8 cellular contexts compared by ENCODE assay signal in genomic region chr9:77717608-77718297, GRCh38.
A peak's percentile ranks its signal among the peaks of the same experiment; 100 is the strongest.
DNase-seq lines count a peak whose midpoint lies in the region; ATAC-seq and TF ChIP-seq lines count a peak whose summit lies in the region.
"Not testable (repeated sequence)": the region's sequence is repeated elsewhere in the genome, so short reads cannot be mapped to it uniquely, and the experiment has no call there.

No MANE protein-coding gene starts in this region.

- no CpG with 5 or more reads among the region's 5 CpGs for WGBS in mesodermal cell (ENCODE audit: insufficient coverage in 2 of 2), 2 experiments

- H3K4me3 ChIP-seq in AG09309 (ENCODE audit: control insufficient read depth, low read depth, low read length); SJSA1; choroid plexus epithelial cell (ENCODE audit: low read depth, low read length); mesodermal cell (ENCODE audit: extremely low read depth, insufficient read depth, low read length, poor library complexity, severe bottlenecking): not testable (repeated sequence)

- TF ChIP-seq CTCF in AG09309 (IDR thresholded peaks at IDR 0.05; ENCODE audit: control insufficient read depth, insufficient read depth, low read depth, low read length, missing control alignments); choroid plexus epithelial cell (conservative IDR thresholded peaks at IDR 0.05; ENCODE audit: low read depth, low read length); foreskin keratinocyte (conservative IDR thresholded peaks at IDR 0.05): not testable (repeated sequence)

- peak overlapping the region; percentile 58 for H3K27ac Mint-ChIP-seq in activated naive CD8-positive, alpha-beta T cell

- not testable (repeated sequence) for H3K9me3 Mint-ChIP-seq in activated naive CD8-positive, alpha-beta T cell (ENCODE audit: low read depth)

- H3K9me3 ChIP-seq in SJSA1 (replicated peaks); mesodermal cell (ENCODE audit: control insufficient read depth, low read length): not testable (repeated sequence)

- ATAC-seq in foreskin keratinocyte = peak; percentile 73

- H3K36me3 Mint-ChIP-seq in activated naive CD8-positive, alpha-beta T cell = not testable (repeated sequence)

- H3K27me3 ChIP-seq in SJSA1 (replicated peaks); foreskin keratinocyte: not testable (repeated sequence)

- not testable (repeated sequence) for H3K36me3 ChIP-seq in SJSA1; mesodermal cell (ENCODE audit: control insufficient read depth, insufficient read depth, low read length)

- not testable (repeated sequence) for H3K4me3 Mint-ChIP-seq in activated naive CD8-positive, alpha-beta T cell

- H3K4me1 Mint-ChIP-seq in activated naive CD8-positive, alpha-beta T cell (ENCODE audit: low read depth) = not testable (repeated sequence)

- not testable (repeated sequence) for H3K27me3 Mint-ChIP-seq in activated naive CD8-positive, alpha-beta T cell

- DNase-seq in AG09309 (ENCODE audit: low read depth) (peak; percentile 88), HCEC 1CT (peak; percentile 87), SJSA1 (ENCODE audit: low read depth in 1 of 2, low spot score in 2 of 2) (peak; percentile 68 to 95), choroid plexus epithelial cell (ENCODE audit: low read depth) (peak; percentile 85), foreskin keratinocyte (peak; percentile 33 to 66)
- peak; percentile 35 for DNase-seq in stimulated activated CD4-positive, alpha-beta T cell treated with anti-CD3 and anti-CD28 coated beads, Interleukin-15, amount 100 ng/mL, for 24 hours

- H3K27ac ChIP-seq in SJSA1 (peak overlapping the region; percentile 97), mesodermal cell (ENCODE audit: low read depth, low read length, severe bottlenecking) (peak overlapping the region; percentile 39)
- not testable (repeated sequence) for H3K27ac ChIP-seq in foreskin keratinocyte

- peaks cover 48% of the 10 kb centered on the region for H3K4me1 ChIP-seq in SJSA1 (replicated peaks)
- peaks cover 11% of the 10 kb centered on the region for H3K4me1 ChIP-seq in foreskin keratinocyte
- peaks cover 50% of the 10 kb centered on the region for H3K4me1 ChIP-seq in mesodermal cell (ENCODE audit: control insufficient read depth, insufficient read depth, low read length, poor library complexity, severe bottlenecking)

Comparison
In these comparisons a context has a peak if more than half of its experiments do, and no peak if none do; other contexts are left out.
1. DNase-seq: peak in every context shown above with its lines; median percentile 88 in AG09309; 87 in HCEC 1CT; 85 in choroid plexus epithelial cell; 82 in SJSA1; 50 in foreskin keratinocyte; 35 in stimulated activated CD4-positive, alpha-beta T cell treated with anti-CD3 and anti-CD28 coated beads, Interleukin-15, amount 100 ng/mL, for 24 hours.